8 cellular contexts compared by ENCODE assay signal in genomic region chr17:43401293-43401692, GRCh38. TPM values are rescaled to one million over a fixed set of nuclear protein-coding genes. Genes with fewer than 3 reads are reported as not detected.
A peak's percentile ranks its signal among the peaks of the same experiment; 100 is the strongest.
DNase-seq lines count a peak whose midpoint lies in the region; ATAC-seq and TF ChIP-seq lines count a peak whose summit lies in the region.

No MANE protein-coding gene starts in this region.

- H3K9me3 Mint-ChIP-seq in activated T-cell treated with anti-CD3 and anti-CD28 coated beads, Interleukin-2, amount 50 U/mL, for 72 hours, result no peaks in the 10 kb centered on the region

- H3K27me3 ChIP-seq in kidney epithelial cell (ENCODE audit: control insufficient read depth, insufficient read depth, low read length) (no peaks in the 10 kb centered on the region), thyroid gland (no peaks in the 10 kb centered on the region)

- TF ChIP-seq POLR2A in thyroid gland (IDR thresholded peaks at IDR 0.05) (peak in 1 of 2 donors; percentile 63), erythroblast (IDR thresholded peaks at IDR 0.05; ENCODE audit: low read length) (no peak)

- peaks cover 11% of the 10 kb centered on the region for H3K4me1 Mint-ChIP-seq in activated T-cell treated with anti-CD3 and anti-CD28 coated beads, Interleukin-2, amount 50 U/mL, for 72 hours (ENCODE audit: low read depth)

- no peak for ATAC-seq in activated T-cell treated with anti-CD3 and anti-CD28 coated beads, Interleukin-2, amount 50 U/mL, for 72 hours (replicated peaks in 1 of 2)

- H3K27me3 Mint-ChIP-seq in activated T-cell treated with anti-CD3 and anti-CD28 coated beads, Interleukin-2, amount 50 U/mL, for 72 hours (ENCODE audit: low read depth), result no peaks in the 10 kb centered on the region

- no peak overlapping the region for H3K4me3 Mint-ChIP-seq in activated T-cell treated with anti-CD3 and anti-CD28 coated beads, Interleukin-2, amount 50 U/mL, for 72 hours

- no peaks in the 10 kb centered on the region for H3K9me3 ChIP-seq in thyroid gland

- 15 to 31% methylated on average over 2 of the region's 2 CpGs for WGBS in thyroid gland, 2 donors

- H3K36me3 Mint-ChIP-seq in activated T-cell treated with anti-CD3 and anti-CD28 coated beads, Interleukin-2, amount 50 U/mL, for 72 hours (ENCODE audit: insufficient read depth in 2 of 2), result no peaks in the 10 kb centered on the region

- no peak overlapping the region for H3K27ac Mint-ChIP-seq in activated T-cell treated with anti-CD3 and anti-CD28 coated beads, Interleukin-2, amount 50 U/mL, for 72 hours

- H3K36me3 ChIP-seq in kidney epithelial cell (ENCODE audit: control insufficient read depth, insufficient read depth, low read length) (no peaks in the 10 kb centered on the region), thyroid gland (peaks cover 4 to 10% of the 10 kb centered on the region in 2 donors)

- peaks cover 39% of the 10 kb centered on the region in 2 donors for H3K4me1 ChIP-seq in thyroid gland

- TF ChIP-seq CTCF in HFF-Myc (IDR thresholded peaks at IDR 0.05; ENCODE audit: low read depth, low read length, missing control alignments) (no peak), kidney epithelial cell (IDR thresholded peaks at IDR 0.05; ENCODE audit: insufficient read depth, low read length, poor library complexity, severe bottlenecking) (no peak), thyroid gland (IDR thresholded peaks at IDR 0.05) (no peak)

- H3K27ac ChIP-seq in thyroid gland, result peak overlapping the region; percentile 94 to 98 (median 95)

- DNase-seq in HFF-Myc (ENCODE audit: extremely low read depth, low read depth) (peak; percentile 51), amniotic stem cell (lab: John Stamatoyannopoulos, UW) (peak; percentile 79), kidney epithelial cell (ENCODE audit: low read depth) (peak; percentile 79), thyroid gland (peak; percentile 81 to 86), erythroblast (lab: John Stamatoyannopoulos, UW) (no peak)
- DNase-seq in activated T-cell treated with anti-CD3 and anti-CD28 coated beads, Interleukin-2, amount 50 U/mL, for 72 hours, result no peak
- no peak for DNase-seq in activated CD4-positive, CD25-positive, alpha-beta regulatory T cell treated with anti-CD3 and anti-CD28 coated beads, Interleukin-2, amount 50 U/mL, for 72 hours
- no peak for DNase-seq in stimulated activated naive CD4-positive, alpha-beta T cell (lab: John Stamatoyannopoulos, UW)

- intact Hi-C loops in thyroid gland (cut with DNase I), result no loop called here

- H3K4me3 ChIP-seq in HFF-Myc (replicated peaks; ENCODE audit: low read depth, low read length) (no peak overlapping the region), kidney epithelial cell (ENCODE audit: low read depth, low read length) (peak overlapping the region; percentile 81), thyroid gland (replicated peaks in 1 of 3) (peak overlapping the region in 2 of 3 donors; percentile 87 to 98)

RNA-seq across cellular contexts. Expression of gene ARL4D, which starts 2.5 kb away (rescaled TPM):
- total RNA-seq in kidney epithelial cell (1.5 and 1.8 TPM in 2 replicates), thyroid gland (10 to 100 TPM; 32.8 to 57.4 (median 48.9) TPM)
- 1 to 10 TPM; 3.2 to 3.6 TPM for total RNA-seq in activated T-cell treated with anti-CD3 and anti-CD28 coated beads, Interleukin-2, amount 50 U/mL, for 72 hours

Comparison
In these comparisons a context has a peak if more than half of its experiments do, and no peak if none do; other contexts are left out.
1. DNase-seq: peak in HFF-Myc (single experiment), amniotic stem cell (single experiment), kidney epithelial cell (single experiment) and thyroid gland (2 of 2); none in activated T-cell treated with anti-CD3 and anti-CD28 coated beads, Interleukin-2, amount 50 U/mL, for 72 hours (0 of 2), erythroblast (0 of 2), activated CD4-positive, CD25-positive, alpha-beta regulatory T cell treated with anti-CD3 and anti-CD28 coated beads, Interleukin-2, amount 50 U/mL, for 72 hours (single experiment) and stimulated activated naive CD4-positive, alpha-beta T cell (0 of 6).
2. RNA of gene ARL4D, which starts 2.5 kb away (total RNA-seq): 32.8 to 57.4 TPM in thyroid gland; 3.2 to 3.6 TPM in activated T-cell treated with anti-CD3 and anti-CD28 coated beads, Interleukin-2, amount 50 U/mL, for 72 hours and 1.5 to 1.8 TPM in kidney epithelial cell; every median in the first group is over 4 times any median in the second.